Comparison of ENCODE assay signal across 18 cellular contexts in genomic region chr15:36067483-36068274, GRCh38.
"Had no signal": no experiment of that assay in that cellular context is flagged by ENCODE, and none has a peak within 500 bp of the region (broad histone marks: within the 10 kb centered on the region; RNA-seq: fewer than 3 reads in every experiment).

No MANE protein-coding gene starts in this region.

- DNase-seq: cerebellar nuclear complex; effector memory CD8-positive, alpha-beta T cell; esophagus squamous epithelium; foreskin fibroblast; immature natural killer cell; left colon; mesendoderm; natural killer cell; occipital lobe; psoas muscle; retina; right lobe of liver; stimulated activated CD4-positive, alpha-beta T cell treated with anti-CD3 and anti-CD28 coated beads, Interleukin-15, amount 100 ng/mL, for 24 hours; stimulated activated CD4-positive, alpha-beta T cell treated with anti-CD3 and anti-CD28 coated beads, Interleukin-1b, Interleukin-23, amount 100 ng/mL, for 48 hours; stimulated activated CD4-positive, alpha-beta T cell treated with anti-CD3 and anti-CD28 coated beads, Interleukin-4, amount 100 ng/mL, for 24 hours; stimulated activated naive B cell treated with anti-CD40 and anti-IgM and Interleukin-4, amounts not matched to agents 10 μg/mL and 1 μg/mL and 100 μg/mL, for 72 hours; stimulated activated naive CD8-positive, alpha-beta T cell treated with anti-CD3 and anti-CD28 coated beads, Interleukin-15, amount 100 ng/mL, for 72 hours; testis had no signal

- ATAC-seq: effector memory CD8-positive, alpha-beta T cell; left colon; natural killer cell; psoas muscle; stimulated activated naive B cell treated with anti-CD40 and anti-IgM and Interleukin-4, amounts not matched to agents 10 μg/mL and 1 μg/mL and 100 μg/mL, for 72 hours; stimulated activated naive CD8-positive, alpha-beta T cell treated with anti-CD3 and anti-CD28 coated beads, Interleukin-15, amount 100 ng/mL, for 72 hours had no signal
